2 cellular contexts compared by ENCODE assay signal in the genomic region with DNA sequence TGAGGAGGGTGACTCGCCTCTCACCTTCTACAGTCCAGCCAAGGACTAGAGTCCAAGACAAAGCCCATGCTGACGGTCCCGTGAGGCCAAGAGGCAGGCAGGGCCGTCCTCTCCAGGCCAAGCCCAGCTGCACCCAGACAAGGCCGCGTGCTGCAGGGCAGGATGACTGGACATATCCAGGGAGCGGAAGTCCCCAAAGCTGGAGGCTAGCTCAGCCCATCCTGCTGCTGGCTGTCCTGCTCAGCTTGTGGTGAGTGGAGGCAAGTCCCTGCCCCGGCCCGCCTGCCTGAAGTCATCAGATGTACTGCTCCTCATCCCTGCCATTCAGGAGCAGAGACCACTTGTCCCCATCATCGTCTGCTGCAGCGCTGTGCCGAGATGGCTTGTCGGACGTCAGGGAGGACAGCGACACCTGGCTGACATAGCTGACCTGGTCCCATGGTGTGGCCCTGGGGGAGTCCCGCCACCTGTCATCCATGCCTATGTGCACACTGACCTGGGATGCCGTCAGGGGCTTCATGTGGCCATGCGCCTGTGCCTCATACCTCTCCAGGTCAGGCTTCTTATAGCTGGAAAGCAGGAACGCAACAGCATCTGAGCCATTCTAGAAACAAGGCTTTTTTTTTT.
TF ChIP-seq lines count a peak whose summit lies in the region.

No MANE protein-coding gene starts in this region.

TF ChIP-seq in IMR-90, 13 proteins besides CTCF, POLR2A, EP300 and RAD21 (continued from another document):
- no peak for TF ChIP-seq RCOR1 (IDR thresholded peaks at IDR 0.05; ENCODE audit: insufficient replicate concordance, low read length)
- no peak for TF ChIP-seq MAZ (IDR thresholded peaks at IDR 0.05; ENCODE audit: borderline replicate concordance, low read depth, low read length)
- no peak for TF ChIP-seq NFE2L2 (IDR thresholded peaks at IDR 0.05; ENCODE audit: low read depth, low read length)
- no peak for TF ChIP-seq FOS (IDR thresholded peaks at IDR 0.05; ENCODE audit: low read depth, low read length)
- TF ChIP-seq SMC3 (IDR thresholded peaks at IDR 0.05; ENCODE audit: low read depth, low read length) = no peak
- TF ChIP-seq MXI1 (IDR thresholded peaks at IDR 0.05; ENCODE audit: borderline replicate concordance, low read depth, low read length) = no peak
- TF ChIP-seq CEBPB (IDR thresholded peaks at IDR 0.05; ENCODE audit: low read depth, low read length) = no peak
- TF ChIP-seq, protein P1, sequence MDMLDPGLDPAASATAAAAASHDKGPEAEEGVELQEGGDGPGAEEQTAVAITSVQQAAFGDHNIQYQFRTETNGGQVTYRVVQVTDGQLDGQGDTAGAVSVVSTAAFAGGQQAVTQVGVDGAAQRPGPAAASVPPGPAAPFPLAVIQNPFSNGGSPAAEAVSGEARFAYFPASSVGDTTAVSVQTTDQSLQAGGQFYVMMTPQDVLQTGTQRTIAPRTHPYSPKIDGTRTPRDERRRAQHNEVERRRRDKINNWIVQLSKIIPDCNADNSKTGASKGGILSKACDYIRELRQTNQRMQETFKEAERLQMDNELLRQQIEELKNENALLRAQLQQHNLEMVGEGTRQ (IDR thresholded peaks at IDR 0.05; ENCODE audit: low read depth, low read length) = no peak
- no peak for TF ChIP-seq CHD1 (IDR thresholded peaks at IDR 0.05; ENCODE audit: low read depth, low read length)
TF ChIP-seq in IMR-90: peak in this region for 0.

TF ChIP-seq in WTC11, 78 proteins besides CTCF, POLR2A, EP300 and RAD21 (continued from another document):
- TF ChIP-seq, protein P2, sequence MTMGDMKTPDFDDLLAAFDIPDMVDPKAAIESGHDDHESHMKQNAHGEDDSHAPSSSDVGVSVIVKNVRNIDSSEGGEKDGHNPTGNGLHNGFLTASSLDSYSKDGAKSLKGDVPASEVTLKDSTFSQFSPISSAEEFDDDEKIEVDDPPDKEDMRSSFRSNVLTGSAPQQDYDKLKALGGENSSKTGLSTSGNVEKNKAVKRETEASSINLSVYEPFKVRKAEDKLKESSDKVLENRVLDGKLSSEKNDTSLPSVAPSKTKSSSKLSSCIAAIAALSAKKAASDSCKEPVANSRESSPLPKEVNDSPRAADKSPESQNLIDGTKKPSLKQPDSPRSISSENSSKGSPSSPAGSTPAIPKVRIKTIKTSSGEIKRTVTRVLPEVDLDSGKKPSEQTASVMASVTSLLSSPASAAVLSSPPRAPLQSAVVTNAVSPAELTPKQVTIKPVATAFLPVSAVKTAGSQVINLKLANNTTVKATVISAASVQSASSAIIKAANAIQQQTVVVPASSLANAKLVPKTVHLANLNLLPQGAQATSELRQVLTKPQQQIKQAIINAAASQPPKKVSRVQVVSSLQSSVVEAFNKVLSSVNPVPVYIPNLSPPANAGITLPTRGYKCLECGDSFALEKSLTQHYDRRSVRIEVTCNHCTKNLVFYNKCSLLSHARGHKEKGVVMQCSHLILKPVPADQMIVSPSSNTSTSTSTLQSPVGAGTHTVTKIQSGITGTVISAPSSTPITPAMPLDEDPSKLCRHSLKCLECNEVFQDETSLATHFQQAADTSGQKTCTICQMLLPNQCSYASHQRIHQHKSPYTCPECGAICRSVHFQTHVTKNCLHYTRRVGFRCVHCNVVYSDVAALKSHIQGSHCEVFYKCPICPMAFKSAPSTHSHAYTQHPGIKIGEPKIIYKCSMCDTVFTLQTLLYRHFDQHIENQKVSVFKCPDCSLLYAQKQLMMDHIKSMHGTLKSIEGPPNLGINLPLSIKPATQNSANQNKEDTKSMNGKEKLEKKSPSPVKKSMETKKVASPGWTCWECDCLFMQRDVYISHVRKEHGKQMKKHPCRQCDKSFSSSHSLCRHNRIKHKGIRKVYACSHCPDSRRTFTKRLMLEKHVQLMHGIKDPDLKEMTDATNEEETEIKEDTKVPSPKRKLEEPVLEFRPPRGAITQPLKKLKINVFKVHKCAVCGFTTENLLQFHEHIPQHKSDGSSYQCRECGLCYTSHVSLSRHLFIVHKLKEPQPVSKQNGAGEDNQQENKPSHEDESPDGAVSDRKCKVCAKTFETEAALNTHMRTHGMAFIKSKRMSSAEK (CRISPR knock-in tag; IDR thresholded peaks at IDR 0.05; ENCODE audit: borderline replicate concordance) = no peak
- TF ChIP-seq, protein P1 (CRISPR knock-in tag; IDR thresholded peaks at IDR 0.05) = no peak
- no peak for TF ChIP-seq NFYB (CRISPR knock-in tag; conservative IDR thresholded peaks at IDR 0.05; ENCODE audit: low read depth)
- TF ChIP-seq FOXK1 (CRISPR knock-in tag; IDR thresholded peaks at IDR 0.05) = no peak
- no peak for TF ChIP-seq HMGA2 (CRISPR knock-in tag; IDR thresholded peaks at IDR 0.05)
- TF ChIP-seq, protein P3, sequence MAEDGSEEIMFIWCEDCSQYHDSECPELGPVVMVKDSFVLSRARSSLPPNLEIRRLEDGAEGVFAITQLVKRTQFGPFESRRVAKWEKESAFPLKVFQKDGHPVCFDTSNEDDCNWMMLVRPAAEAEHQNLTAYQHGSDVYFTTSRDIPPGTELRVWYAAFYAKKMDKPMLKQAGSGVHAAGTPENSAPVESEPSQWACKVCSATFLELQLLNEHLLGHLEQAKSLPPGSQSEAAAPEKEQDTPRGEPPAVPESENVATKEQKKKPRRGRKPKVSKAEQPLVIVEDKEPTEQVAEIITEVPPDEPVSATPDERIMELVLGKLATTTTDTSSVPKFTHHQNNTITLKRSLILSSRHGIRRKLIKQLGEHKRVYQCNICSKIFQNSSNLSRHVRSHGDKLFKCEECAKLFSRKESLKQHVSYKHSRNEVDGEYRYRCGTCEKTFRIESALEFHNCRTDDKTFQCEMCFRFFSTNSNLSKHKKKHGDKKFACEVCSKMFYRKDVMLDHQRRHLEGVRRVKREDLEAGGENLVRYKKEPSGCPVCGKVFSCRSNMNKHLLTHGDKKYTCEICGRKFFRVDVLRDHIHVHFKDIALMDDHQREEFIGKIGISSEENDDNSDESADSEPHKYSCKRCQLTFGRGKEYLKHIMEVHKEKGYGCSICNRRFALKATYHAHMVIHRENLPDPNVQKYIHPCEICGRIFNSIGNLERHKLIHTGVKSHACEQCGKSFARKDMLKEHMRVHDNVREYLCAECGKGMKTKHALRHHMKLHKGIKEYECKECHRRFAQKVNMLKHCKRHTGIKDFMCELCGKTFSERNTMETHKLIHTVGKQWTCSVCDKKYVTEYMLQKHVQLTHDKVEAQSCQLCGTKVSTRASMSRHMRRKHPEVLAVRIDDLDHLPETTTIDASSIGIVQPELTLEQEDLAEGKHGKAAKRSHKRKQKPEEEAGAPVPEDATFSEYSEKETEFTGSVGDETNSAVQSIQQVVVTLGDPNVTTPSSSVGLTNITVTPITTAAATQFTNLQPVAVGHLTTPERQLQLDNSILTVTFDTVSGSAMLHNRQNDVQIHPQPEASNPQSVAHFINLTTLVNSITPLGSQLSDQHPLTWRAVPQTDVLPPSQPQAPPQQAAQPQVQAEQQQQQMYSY (CRISPR knock-in tag; IDR thresholded peaks at IDR 0.05) = no peak
- no peak for TF ChIP-seq ZNF416 (CRISPR knock-in tag; IDR thresholded peaks at IDR 0.05)
- TF ChIP-seq EMX1 (CRISPR knock-in tag; IDR thresholded peaks at IDR 0.05) = no peak
- no peak for TF ChIP-seq ZNF263 (CRISPR knock-in tag; IDR thresholded peaks at IDR 0.05; ENCODE audit: low read depth)
- TF ChIP-seq ZNF121 (CRISPR knock-in tag; IDR thresholded peaks at IDR 0.05) = no peak
- TF ChIP-seq ZNF425 (CRISPR knock-in tag; conservative IDR thresholded peaks at IDR 0.05) = no peak
- TF ChIP-seq AR (CRISPR knock-in tag; IDR thresholded peaks at IDR 0.05) = no peak
- TF ChIP-seq, protein P4, sequence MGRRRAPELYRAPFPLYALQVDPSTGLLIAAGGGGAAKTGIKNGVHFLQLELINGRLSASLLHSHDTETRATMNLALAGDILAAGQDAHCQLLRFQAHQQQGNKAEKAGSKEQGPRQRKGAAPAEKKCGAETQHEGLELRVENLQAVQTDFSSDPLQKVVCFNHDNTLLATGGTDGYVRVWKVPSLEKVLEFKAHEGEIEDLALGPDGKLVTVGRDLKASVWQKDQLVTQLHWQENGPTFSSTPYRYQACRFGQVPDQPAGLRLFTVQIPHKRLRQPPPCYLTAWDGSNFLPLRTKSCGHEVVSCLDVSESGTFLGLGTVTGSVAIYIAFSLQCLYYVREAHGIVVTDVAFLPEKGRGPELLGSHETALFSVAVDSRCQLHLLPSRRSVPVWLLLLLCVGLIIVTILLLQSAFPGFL (CRISPR knock-in tag; IDR thresholded peaks at IDR 0.05; ENCODE audit: borderline replicate concordance) = no peak
- no peak for TF ChIP-seq ATF1 (CRISPR knock-in tag; IDR thresholded peaks at IDR 0.05)
- TF ChIP-seq CREM (CRISPR knock-in tag; IDR thresholded peaks at IDR 0.05) = no peak
- no peak for TF ChIP-seq JAZF1 (CRISPR knock-in tag; IDR thresholded peaks at IDR 0.05)
- no peak for TF ChIP-seq FOXP1 (CRISPR knock-in tag; IDR thresholded peaks at IDR 0.05; ENCODE audit: borderline replicate concordance)
- TF ChIP-seq NR1H2 (CRISPR knock-in tag; IDR thresholded peaks at IDR 0.05) = no peak
- no peak for TF ChIP-seq GTF2I (CRISPR knock-in tag; conservative IDR thresholded peaks at IDR 0.05)
